Comparison of ENCODE assay signal across 25 cellular contexts in the genomic region with DNA sequence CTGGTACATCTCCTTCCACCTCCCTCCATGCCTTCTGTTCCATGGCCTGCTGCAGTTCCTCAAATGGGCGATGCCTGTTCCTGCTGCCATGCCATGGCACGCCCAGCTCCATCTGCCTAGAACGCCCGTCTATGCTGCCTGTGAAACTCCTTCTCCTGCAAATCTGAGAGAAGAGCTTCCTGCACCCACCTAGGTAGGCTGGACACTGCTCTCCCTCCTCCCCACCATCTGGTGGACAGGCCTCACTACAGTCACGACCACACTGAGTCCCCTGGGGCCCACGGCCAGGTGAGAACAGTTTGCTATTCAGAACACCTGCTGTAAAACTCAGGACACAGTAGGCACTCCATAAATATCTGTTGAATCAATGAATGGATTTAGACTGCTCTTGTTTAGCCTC.
"Had no signal": no experiment of that assay in that cellular context is flagged by ENCODE, and none has a peak within 500 bp of the region (broad histone marks: within the 10 kb centered on the region; RNA-seq: fewer than 3 reads in every experiment).

No MANE protein-coding gene starts in this region.

- H3K4me3 ChIP-seq: adrenal gland, body of pancreas, breast epithelium, SJCRH30, SK-N-MC had no signal

- H3K27ac ChIP-seq: adrenal gland, body of pancreas, breast epithelium, SJCRH30, SK-N-MC had no signal

- H3K36me3 ChIP-seq: adrenal gland, breast epithelium, SJCRH30 had no signal

- FAIRE-seq: astrocyte had no signal

- ATAC-seq: activated CD8-positive, alpha-beta T cell treated with anti-CD3 and anti-CD28 coated beads for 36 hours; activated naive CD4-positive, alpha-beta T cell treated with anti-CD3 and anti-CD28 coated beads, Interleukin-2, amount 50 U/mL, for 72 hours; body of pancreas; Panc1 had no signal

- H3K4me1 ChIP-seq: adrenal gland, breast epithelium, SJCRH30 had no signal

- H3K27me3 ChIP-seq: adrenal gland, body of pancreas, breast epithelium, SJCRH30 had no signal

- H3K9me3 ChIP-seq: adrenal gland, body of pancreas, breast epithelium, SJCRH30 had no signal

- DNase-seq: activated CD4-positive, alpha-beta T cell treated with anti-CD3 and anti-CD28 coated beads, Interleukin-2, amount 10 ng/mL, durations not matched to agents 24 days and 14 days; activated CD4-positive, alpha-beta T cell treated with anti-CD3 and anti-CD28 coated beads, Interleukin-2, amount 50 U/mL, for 4 hours; activated CD8-positive, alpha-beta T cell treated with anti-CD3 and anti-CD28 coated beads for 36 hours; activated gamma-delta T cell treated with Interleukin-2 at 50 U/mL for 16 hours; activated naive CD4-positive, alpha-beta T cell treated with anti-CD3 and anti-CD28 coated beads for 36 hours; activated T-cell treated with anti-CD3 and anti-CD28 coated beads, Interleukin-2, amount 50 U/mL, for 1 hour; adrenal gland; body of pancreas; caudate nucleus; cerebellar nuclear complex; NCI-H1105 treated with DMSO at 0.1 percent for 48 hours; NCI-H1436; NCI-H1694; NCI-H1930; NCI-H2081 treated with DMSO at 0.1 percent for 48 hours; NCI-H510A; NCI-H774; SHP77; SJCRH30; T1000 had no signal
